10 cellular contexts compared by ENCODE assay signal in the genomic region with DNA sequence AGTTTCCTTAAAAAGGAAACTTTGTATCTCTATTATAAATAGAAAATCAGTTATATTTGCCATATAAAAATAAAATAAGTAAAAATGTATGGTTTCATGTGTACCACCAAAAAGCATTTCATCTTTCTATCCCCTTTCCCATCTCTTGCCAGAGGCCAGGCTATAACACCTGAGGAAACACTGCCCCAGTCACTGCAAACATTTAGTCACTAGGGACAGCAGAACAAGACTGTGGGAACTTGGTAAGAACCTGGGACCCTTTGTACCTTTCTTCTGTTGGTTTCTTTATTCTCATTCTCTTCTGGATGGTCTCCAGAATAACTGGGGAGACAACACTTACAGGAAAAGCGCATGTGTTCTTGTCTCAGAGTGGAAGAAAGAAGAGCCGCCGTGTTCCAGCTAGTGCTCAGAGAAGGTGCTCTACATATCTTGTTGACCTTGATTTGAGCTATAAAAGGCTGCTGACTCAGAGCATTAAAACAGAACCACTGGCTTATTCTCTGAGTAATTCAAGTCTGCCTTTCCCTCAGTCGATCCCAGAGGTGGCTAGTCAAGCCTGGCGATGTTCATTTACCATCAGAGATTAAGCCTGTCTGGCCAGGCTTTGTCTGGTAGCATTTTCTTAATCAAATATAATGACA.
DNase-seq lines count a peak whose midpoint lies in the region; ATAC-seq and TF ChIP-seq lines count a peak whose summit lies in the region.
"Had no signal": no experiment of that assay in that cellular context is flagged by ENCODE, and none has a peak within 500 bp of the region (broad histone marks: within the 10 kb centered on the region; RNA-seq: fewer than 3 reads in every experiment).

No MANE protein-coding gene starts in this region.

- CTCF ChIA-PET in Caco-2 (lab: Charles Lee), result no interaction called here

- no peak overlapping the region for H3K4me3 ChIP-seq in cardiac fibroblast (replicated peaks in 1 of 2; ENCODE audit: low read depth in 2 of 2, low read length in 2 of 2)
- H3K4me3 ChIP-seq in tibial artery, result no peak overlapping the region
- no peak overlapping the region for H3K4me3 ChIP-seq in Caco-2 (ENCODE audit: low read depth, low read length)

- DNase-seq in LHCN-M2 (ENCODE audit: low read depth) (peak; percentile 85), cardiac fibroblast (ENCODE audit: low read depth in 2 of 2) (peak; percentile 56 to 80), left colon (peak; percentile 4 to 39), tibial artery (no peak), cerebellar nuclear complex (lab: John Stamatoyannopoulos, UW) (no peak), posterior cingulate gyrus (no peak), Caco-2 (no peak)
- DNase-seq in activated CD8-positive, alpha-beta memory T cell treated with anti-CD3 and anti-CD28 coated beads, Interleukin-2, amount 50 U/mL, for 48 hours, result no peak
- DNase-seq: NCI-H2107 had no signal

- ATAC-seq in left colon, result peak; percentile 99

- no peak overlapping the region for H3K27ac Mint-ChIP-seq in Caco-2 (ENCODE audit: unreplicated experiment)

- H3K27me3 Mint-ChIP-seq in Caco-2 (ENCODE audit: insufficient read depth, unreplicated experiment), result no peaks in the 10 kb centered on the region

- H3K27me3 ChIP-seq in tibial artery (no peaks in the 10 kb centered on the region), Caco-2 (replicated peaks; ENCODE audit: control insufficient read depth, insufficient read depth, low read length) (no peaks in the 10 kb centered on the region)

- no peaks in the 10 kb centered on the region for H3K9me3 Mint-ChIP-seq in Caco-2 (ENCODE audit: unreplicated experiment)

- H3K9me3 ChIP-seq in tibial artery (no peaks in the 10 kb centered on the region), Caco-2 (no peaks in the 10 kb centered on the region)

- no TSS peak for BruUV-seq in Caco-2 (replicated peaks; lab: Mats Ljungman, UMichigan)

- intact Hi-C loops in left colon (cut with DNase I, micrococcal nuclease), result no loop called here
- intact Hi-C loops in tibial artery (cut with DNase I; ENCODE audit: low total_unique reads), result no loop called here
- intact Hi-C loops in posterior cingulate gyrus (cut with DNase I), result no loop called here
- intact Hi-C loops in Caco-2 (cut with micrococcal nuclease; ENCODE audit: unreplicated experiment), result no loop called here

- peaks cover 13% of the 10 kb centered on the region for H3K4me1 Mint-ChIP-seq in Caco-2 (ENCODE audit: low read depth, unreplicated experiment)

- TF ChIP-seq CTCF in cardiac fibroblast (IDR thresholded peaks at IDR 0.05; ENCODE audit: low read depth, low read length) (no peak), tibial artery (IDR thresholded peaks at IDR 0.05) (no peak), Caco-2 (IDR thresholded peaks at IDR 0.05; ENCODE audit: insufficient read depth in 1 of 2, low read depth in 1 of 2, low read length in 1 of 2, severe bottlenecking in 1 of 2, unreplicated experiment in 1 of 2) (no peak)

- H3K36me3 ChIP-seq in tibial artery (no peaks in the 10 kb centered on the region), Caco-2 (ENCODE audit: control insufficient read depth, insufficient read depth, low read length) (no peaks in the 10 kb centered on the region)

- peak overlapping the region; percentile 14 to 31 for H3K27ac ChIP-seq in tibial artery
- H3K27ac ChIP-seq: parathyroid adenoma had no signal

- no peak overlapping the region for H3K4me3 Mint-ChIP-seq in Caco-2 (ENCODE audit: unreplicated experiment)

- no peaks in the 10 kb centered on the region for H3K36me3 Mint-ChIP-seq in Caco-2 (ENCODE audit: insufficient read depth, unreplicated experiment)

- H3K4me1 ChIP-seq in tibial artery (peaks cover 0 to 35% (median 9%) of the 10 kb centered on the region in 4 donors), Caco-2 (no peaks in the 10 kb centered on the region)
- H3K4me1 ChIP-seq: parathyroid adenoma had no signal

- POLR2A ChIA-PET in Caco-2 (lab: Charles Lee), result no interaction called here

Comparison
In these comparisons a context has a peak if more than half of its experiments do, and no peak if none do; other contexts are left out.
1. DNase-seq: peak in LHCN-M2 (single experiment), cardiac fibroblast (2 of 2) and left colon (2 of 2); none in tibial artery (0 of 2), cerebellar nuclear complex (0 of 2), posterior cingulate gyrus (0 of 10), activated CD8-positive, alpha-beta memory T cell treated with anti-CD3 and anti-CD28 coated beads, Interleukin-2, amount 50 U/mL, for 48 hours (single experiment) and Caco-2 (0 of 2).